1 cellular context compared by ENCODE assay signal in genomic region chr9:7129391-7129790, GRCh38.
TF ChIP-seq lines count a peak whose summit lies in the region.

No MANE protein-coding gene starts in this region.

TF ChIP-seq in SK-N-SH treated with all-trans-retinoic acid at 6 μM for 48 hours, 23 proteins besides CTCF, POLR2A, EP300 and RAD21:
- no peak for TF ChIP-seq TSHZ2 (CRISPR knock-in tag; IDR thresholded peaks at IDR 0.05)
- TF ChIP-seq TOX (CRISPR knock-in tag; IDR thresholded peaks at IDR 0.05; ENCODE audit: borderline replicate concordance) = no peak
- no peak for TF ChIP-seq GLIS3 (CRISPR knock-in tag; IDR thresholded peaks at IDR 0.05)
- TF ChIP-seq ESRRG (CRISPR knock-in tag; IDR thresholded peaks at IDR 0.05) = no peak
- TF ChIP-seq, protein P1, sequence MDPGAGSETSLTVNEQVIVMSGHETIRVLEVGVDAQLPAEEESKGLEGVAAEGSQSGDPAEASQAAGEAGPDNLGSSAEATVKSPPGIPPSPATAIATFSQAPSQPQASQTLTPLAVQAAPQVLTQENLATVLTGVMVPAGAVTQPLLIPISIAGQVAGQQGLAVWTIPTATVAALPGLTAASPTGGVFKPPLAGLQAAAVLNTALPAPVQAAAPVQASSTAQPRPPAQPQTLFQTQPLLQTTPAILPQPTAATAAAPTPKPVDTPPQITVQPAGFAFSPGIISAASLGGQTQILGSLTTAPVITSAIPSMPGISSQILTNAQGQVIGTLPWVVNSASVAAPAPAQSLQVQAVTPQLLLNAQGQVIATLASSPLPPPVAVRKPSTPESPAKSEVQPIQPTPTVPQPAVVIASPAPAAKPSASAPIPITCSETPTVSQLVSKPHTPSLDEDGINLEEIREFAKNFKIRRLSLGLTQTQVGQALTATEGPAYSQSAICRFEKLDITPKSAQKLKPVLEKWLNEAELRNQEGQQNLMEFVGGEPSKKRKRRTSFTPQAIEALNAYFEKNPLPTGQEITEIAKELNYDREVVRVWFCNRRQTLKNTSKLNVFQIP (CRISPR knock-in tag; IDR thresholded peaks at IDR 0.05; ENCODE audit: borderline replicate concordance, low read depth) = no peak
- TF ChIP-seq ZFP3 (CRISPR knock-in tag; IDR thresholded peaks at IDR 0.05) = no peak
- TF ChIP-seq TCF4 (CRISPR knock-in tag; IDR thresholded peaks at IDR 0.05; ENCODE audit: borderline replicate concordance) = no peak
- no peak for TF ChIP-seq SNAI2 (CRISPR knock-in tag; IDR thresholded peaks at IDR 0.05)
- no peak for TF ChIP-seq ZNF8 (CRISPR knock-in tag; IDR thresholded peaks at IDR 0.05)
- TF ChIP-seq ZFP30 (CRISPR knock-in tag; IDR thresholded peaks at IDR 0.05) = no peak
- no peak for TF ChIP-seq OSR1 (CRISPR knock-in tag; IDR thresholded peaks at IDR 0.05)
